1 cellular context compared by ENCODE assay signal in the genomic region with DNA sequence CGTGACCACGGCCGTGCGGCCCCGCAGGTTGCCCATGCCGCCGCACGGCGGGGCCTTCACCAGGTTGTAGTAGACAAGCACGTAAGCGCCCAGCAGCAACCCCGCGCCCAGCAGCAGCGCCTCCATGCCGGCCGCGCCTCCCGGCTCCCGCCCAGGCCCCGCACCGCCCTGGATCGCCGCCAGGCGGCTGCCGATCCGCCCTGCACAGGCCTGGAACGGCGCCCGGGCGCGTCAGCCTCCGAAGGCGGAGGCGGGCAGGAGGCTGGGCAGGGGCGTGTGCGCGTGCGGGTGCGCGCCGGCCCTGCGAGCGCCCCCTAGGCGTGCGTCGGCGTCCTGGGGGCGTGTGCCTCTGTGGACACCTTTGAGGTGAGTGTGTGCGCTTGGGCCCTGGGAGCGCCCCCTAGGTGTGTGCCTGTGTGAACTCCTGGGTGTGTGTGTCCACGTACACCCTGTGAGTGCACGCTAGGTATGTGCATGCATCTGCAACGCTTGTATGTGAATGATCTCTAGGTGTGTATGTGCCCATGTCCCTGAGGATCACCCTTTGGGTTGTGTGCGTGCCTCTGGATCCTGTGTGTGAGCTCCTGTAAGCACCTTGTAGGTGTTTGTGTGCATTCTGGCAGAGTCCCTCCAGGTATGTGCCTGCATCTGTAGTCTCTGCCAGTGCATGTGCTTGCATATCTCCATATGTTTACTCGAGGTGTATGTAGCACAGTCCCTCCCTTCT.
TF ChIP-seq lines count a peak whose summit lies in the region.

Gene DHRS13, minus strand, starts transcription at position 261 of the 727 bp plus-strand sequence. Its CDS starts 135 bp downstream, at position 126.

TF ChIP-seq in K562, 482 proteins besides CTCF, POLR2A, EP300 and RAD21 (continued from another document and continues in another):
- TF ChIP-seq, protein P1, sequence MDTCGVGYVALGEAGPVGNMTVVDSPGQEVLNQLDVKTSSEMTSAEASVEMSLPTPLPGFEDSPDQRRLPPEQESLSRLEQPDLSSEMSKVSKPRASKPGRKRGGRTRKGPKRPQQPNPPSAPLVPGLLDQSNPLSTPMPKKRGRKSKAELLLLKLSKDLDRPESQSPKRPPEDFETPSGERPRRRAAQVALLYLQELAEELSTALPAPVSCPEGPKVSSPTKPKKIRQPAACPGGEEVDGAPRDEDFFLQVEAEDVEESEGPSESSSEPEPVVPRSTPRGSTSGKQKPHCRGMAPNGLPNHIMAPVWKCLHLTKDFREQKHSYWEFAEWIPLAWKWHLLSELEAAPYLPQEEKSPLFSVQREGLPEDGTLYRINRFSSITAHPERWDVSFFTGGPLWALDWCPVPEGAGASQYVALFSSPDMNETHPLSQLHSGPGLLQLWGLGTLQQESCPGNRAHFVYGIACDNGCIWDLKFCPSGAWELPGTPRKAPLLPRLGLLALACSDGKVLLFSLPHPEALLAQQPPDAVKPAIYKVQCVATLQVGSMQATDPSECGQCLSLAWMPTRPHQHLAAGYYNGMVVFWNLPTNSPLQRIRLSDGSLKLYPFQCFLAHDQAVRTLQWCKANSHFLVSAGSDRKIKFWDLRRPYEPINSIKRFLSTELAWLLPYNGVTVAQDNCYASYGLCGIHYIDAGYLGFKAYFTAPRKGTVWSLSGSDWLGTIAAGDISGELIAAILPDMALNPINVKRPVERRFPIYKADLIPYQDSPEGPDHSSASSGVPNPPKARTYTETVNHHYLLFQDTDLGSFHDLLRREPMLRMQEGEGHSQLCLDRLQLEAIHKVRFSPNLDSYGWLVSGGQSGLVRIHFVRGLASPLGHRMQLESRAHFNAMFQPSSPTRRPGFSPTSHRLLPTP (IDR thresholded peaks at IDR 0.05; ENCODE audit: borderline replicate concordance, extremely low read depth, insufficient read length), result no peak
- TF ChIP-seq ZBTB1 (CRISPR knock-in tag; IDR thresholded peaks at IDR 0.05; ENCODE audit: borderline replicate concordance, low read depth) (peak; percentile 75; the same call in 1 of the 2 replicates), HNRNPH1 (optimal IDR thresholded peaks at IDR 0.05; ENCODE audit: low read depth, low read length) (no peak), TAF15 (IDR thresholded peaks at IDR 0.05; ENCODE audit: low read depth, low read length) (no peak), CBFA2T2 (conservative IDR thresholded peaks at IDR 0.05) (no peak), FOXP4 (CRISPR knock-in tag; IDR thresholded peaks at IDR 0.05; ENCODE audit: borderline replicate concordance) (peak; percentile 44; the same call in 1 of the 2 replicates), ZNF347 (CRISPR knock-in tag; IDR thresholded peaks at IDR 0.05; ENCODE audit: low read depth) (no peak), ZNF140 (CRISPR knock-in tag; IDR thresholded peaks at IDR 0.05) (no peak), NUFIP1 (IDR thresholded peaks at IDR 0.05; ENCODE audit: partially characterized antibody) (no peak), NCOA1 (IDR thresholded peaks at IDR 0.05; ENCODE audit: low read depth) (no peak), KLF16 (IDR thresholded peaks at IDR 0.05) (peak; percentile 77), SNRNP70 (optimal IDR thresholded peaks at IDR 0.05; ENCODE audit: low read depth, low read length) (no peak), CC2D1A (IDR thresholded peaks at IDR 0.05) (no peak), ID3 (CRISPR knock-in tag; IDR thresholded peaks at IDR 0.05) (no peak), ID3 (tag; IDR thresholded peaks at IDR 0.05) (peak; percentile 82), ZNF280A (IDR thresholded peaks at IDR 0.05; ENCODE audit: low read depth, partially characterized antibody) (no peak), MYBL2 (IDR thresholded peaks at IDR 0.05; ENCODE audit: low read depth) (no peak), MYBL2 (CRISPR knock-in tag; IDR thresholded peaks at IDR 0.05; ENCODE audit: borderline replicate concordance) (no peak), ZNF444 (CRISPR knock-in tag; IDR thresholded peaks at IDR 0.05) (no peak), ZNF239 (CRISPR knock-in tag; IDR thresholded peaks at IDR 0.05) (peak; percentile 45; the same call in 1 of the 2 replicates), DLX4 (CRISPR knock-in tag; IDR thresholded peaks at IDR 0.05) (no peak), UBTF (IDR thresholded peaks at IDR 0.05; ENCODE audit: borderline replicate concordance in 1 of 2, low read depth in 2 of 2, low read length in 2 of 2) (peak; percentile 77 to 98; a peak in 3 of 4 replicates), CBX3 (IDR thresholded peaks at IDR 0.05; ENCODE audit: borderline replicate concordance in 1 of 2, low read length in 2 of 2) (peak in 1 of 2 experiments; percentile 86; a peak in 1 of 3 replicates), GABPB2 (CRISPR knock-in tag; conservative IDR thresholded peaks at IDR 0.05) (no peak), DPF2 (IDR thresholded peaks at IDR 0.05) (0 out of 2 replicates have a peak, but pooled peaks have one; percentile 44), ZC3H8 (IDR thresholded peaks at IDR 0.05) (no peak), ZNF740 (CRISPR knock-in tag; IDR thresholded peaks at IDR 0.05) (0 out of 2 replicates have a peak, but pooled peaks have one; percentile 51), ZNF740 (tag; IDR thresholded peaks at IDR 0.05) (no peak), HNRNPL (IDR thresholded peaks at IDR 0.05; ENCODE audit: low read depth, low read length) (peak; percentile 98)
- TF ChIP-seq, protein P2, sequence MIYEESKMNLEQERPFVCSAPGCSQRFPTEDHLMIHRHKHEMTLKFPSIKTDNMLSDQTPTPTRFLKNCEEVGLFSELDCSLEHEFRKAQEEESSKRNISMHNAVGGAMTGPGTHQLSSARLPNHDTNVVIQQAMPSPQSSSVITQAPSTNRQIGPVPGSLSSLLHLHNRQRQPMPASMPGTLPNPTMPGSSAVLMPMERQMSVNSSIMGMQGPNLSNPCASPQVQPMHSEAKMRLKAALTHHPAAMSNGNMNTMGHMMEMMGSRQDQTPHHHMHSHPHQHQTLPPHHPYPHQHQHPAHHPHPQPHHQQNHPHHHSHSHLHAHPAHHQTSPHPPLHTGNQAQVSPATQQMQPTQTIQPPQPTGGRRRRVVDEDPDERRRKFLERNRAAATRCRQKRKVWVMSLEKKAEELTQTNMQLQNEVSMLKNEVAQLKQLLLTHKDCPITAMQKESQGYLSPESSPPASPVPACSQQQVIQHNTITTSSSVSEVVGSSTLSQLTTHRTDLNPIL (CRISPR knock-in tag; IDR thresholded peaks at IDR 0.05), result no peak
- TF ChIP-seq, protein P3, sequence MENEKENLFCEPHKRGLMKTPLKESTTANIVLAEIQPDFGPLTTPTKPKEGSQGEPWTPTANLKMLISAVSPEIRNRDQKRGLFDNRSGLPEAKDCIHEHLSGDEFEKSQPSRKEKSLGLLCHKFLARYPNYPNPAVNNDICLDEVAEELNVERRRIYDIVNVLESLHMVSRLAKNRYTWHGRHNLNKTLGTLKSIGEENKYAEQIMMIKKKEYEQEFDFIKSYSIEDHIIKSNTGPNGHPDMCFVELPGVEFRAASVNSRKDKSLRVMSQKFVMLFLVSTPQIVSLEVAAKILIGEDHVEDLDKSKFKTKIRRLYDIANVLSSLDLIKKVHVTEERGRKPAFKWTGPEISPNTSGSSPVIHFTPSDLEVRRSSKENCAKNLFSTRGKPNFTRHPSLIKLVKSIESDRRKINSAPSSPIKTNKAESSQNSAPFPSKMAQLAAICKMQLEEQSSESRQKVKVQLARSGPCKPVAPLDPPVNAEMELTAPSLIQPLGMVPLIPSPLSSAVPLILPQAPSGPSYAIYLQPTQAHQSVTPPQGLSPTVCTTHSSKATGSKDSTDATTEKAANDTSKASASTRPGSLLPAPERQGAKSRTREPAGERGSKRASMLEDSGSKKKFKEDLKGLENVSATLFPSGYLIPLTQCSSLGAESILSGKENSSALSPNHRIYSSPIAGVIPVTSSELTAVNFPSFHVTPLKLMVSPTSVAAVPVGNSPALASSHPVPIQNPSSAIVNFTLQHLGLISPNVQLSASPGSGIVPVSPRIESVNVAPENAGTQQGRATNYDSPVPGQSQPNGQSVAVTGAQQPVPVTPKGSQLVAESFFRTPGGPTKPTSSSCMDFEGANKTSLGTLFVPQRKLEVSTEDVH (IDR thresholded peaks at IDR 0.05; ENCODE audit: low read depth, partially characterized antibody), result no peak
